Comparison of ENCODE assay signal across 9 cellular contexts in genomic region chr7:33646166-33646565, GRCh38.
"Had no signal": no experiment of that assay in that cellular context is flagged by ENCODE, and none has a peak within 500 bp of the region (broad histone marks: within the 10 kb centered on the region; RNA-seq: fewer than 3 reads in every experiment).

No MANE protein-coding gene starts in this region.

- H3K9ac ChIP-seq: GM23248 had no signal

- H3K27ac ChIP-seq: GM23248, HL-60 had no signal

- H3K9me3 Mint-ChIP-seq: HFFc6, IgD-negative memory B cell had no signal

- H3K36me3 ChIP-seq: HAP-1 had no signal

- H3K4me3 ChIP-seq: GM23248, HAP-1 had no signal

- ATAC-seq: HCT116, HepG2 had no signal

- H3K27ac Mint-ChIP-seq: HFFc6, IgD-negative memory B cell had no signal

- H3K9me3 ChIP-seq: HAP-1 had no signal

- DNase-seq: GM23248, GOT3, H7, HFFc6 had no signal

- H3K4me3 Mint-ChIP-seq: HFFc6, IgD-negative memory B cell had no signal

- H3K27me3 Mint-ChIP-seq: IgD-negative memory B cell had no signal

- H2AFZ ChIP-seq: GM23248 had no signal
